18 cellular contexts compared by ENCODE assay signal in genomic region chr5:127961764-127962148, GRCh38.
"Had no signal": no experiment of that assay in that cellular context is flagged by ENCODE, and none has a peak within 500 bp of the region (broad histone marks: within the 10 kb centered on the region; RNA-seq: fewer than 3 reads in every experiment).

No MANE protein-coding gene starts in this region.

- H3K9me3 ChIP-seq: body of pancreas, prostate gland, sigmoid colon, thyroid gland, uterus had no signal

- H3K4me1 ChIP-seq: prostate gland had no signal

- H3K4me3 Mint-ChIP-seq: activated CD4-positive, alpha-beta T cell treated with anti-CD3 and anti-CD28 coated beads, Interleukin-2, amount 10 ng/mL, durations not matched to agents 7 days and 5 days; activated naive CD8-positive, alpha-beta T cell treated with anti-CD3 and anti-CD28 coated beads for 36 hours; neural crest cell; T-helper 2 cell treated with Interferon-gamma antibody and Interleukin-4, amounts not matched to agents 5 μg/mL and 100 μg/mL, for 36 hours had no signal

- DNase-seq: activated CD4-positive, alpha-beta T cell treated with anti-CD3 and anti-CD28 coated beads, Interleukin-2, amount 10 ng/mL, durations not matched to agents 7 days and 5 days; activated CD8-positive, alpha-beta memory T cell treated with anti-CD3 and anti-CD28 coated beads for 24 hours; activated naive CD8-positive, alpha-beta T cell treated with anti-CD3 and anti-CD28 coated beads for 36 hours; amygdala; body of pancreas; effector CD8-positive, alpha-beta T cell; foreskin melanocyte; head of caudate nucleus; mesendoderm; sigmoid colon; stimulated activated CD4-positive, alpha-beta T cell treated with anti-CD3 and anti-CD28 coated beads, Interleukin-2, amount 100 ng/mL, for 24 hours; SW 1271; thyroid gland; uterus had no signal

- H3K27me3 ChIP-seq: body of pancreas, sigmoid colon, thyroid gland, uterus had no signal

- H3K36me3 ChIP-seq: prostate gland, thyroid gland, uterus had no signal

- H3K4me3 ChIP-seq: body of pancreas, prostate gland, sigmoid colon, thyroid gland, uterus had no signal

- ATAC-seq: body of pancreas, left lobe of liver had no signal

- H3K27me3 Mint-ChIP-seq: activated CD4-positive, alpha-beta T cell treated with anti-CD3 and anti-CD28 coated beads, Interleukin-2, amount 10 ng/mL, durations not matched to agents 7 days and 5 days; activated naive CD8-positive, alpha-beta T cell treated with anti-CD3 and anti-CD28 coated beads for 36 hours had no signal

- H3K27ac ChIP-seq: body of pancreas, prostate gland, thyroid gland, uterus had no signal

- H3K27ac Mint-ChIP-seq: activated CD4-positive, alpha-beta T cell treated with anti-CD3 and anti-CD28 coated beads, Interleukin-2, amount 10 ng/mL, durations not matched to agents 7 days and 5 days; activated naive CD8-positive, alpha-beta T cell treated with anti-CD3 and anti-CD28 coated beads for 36 hours; T-helper 2 cell treated with Interferon-gamma antibody and Interleukin-4, amounts not matched to agents 5 μg/mL and 100 μg/mL, for 36 hours had no signal

- H3K9me3 Mint-ChIP-seq: T-helper 2 cell treated with Interferon-gamma antibody and Interleukin-4, amounts not matched to agents 5 μg/mL and 100 μg/mL, for 36 hours had no signal
